In the genomic region with DNA sequence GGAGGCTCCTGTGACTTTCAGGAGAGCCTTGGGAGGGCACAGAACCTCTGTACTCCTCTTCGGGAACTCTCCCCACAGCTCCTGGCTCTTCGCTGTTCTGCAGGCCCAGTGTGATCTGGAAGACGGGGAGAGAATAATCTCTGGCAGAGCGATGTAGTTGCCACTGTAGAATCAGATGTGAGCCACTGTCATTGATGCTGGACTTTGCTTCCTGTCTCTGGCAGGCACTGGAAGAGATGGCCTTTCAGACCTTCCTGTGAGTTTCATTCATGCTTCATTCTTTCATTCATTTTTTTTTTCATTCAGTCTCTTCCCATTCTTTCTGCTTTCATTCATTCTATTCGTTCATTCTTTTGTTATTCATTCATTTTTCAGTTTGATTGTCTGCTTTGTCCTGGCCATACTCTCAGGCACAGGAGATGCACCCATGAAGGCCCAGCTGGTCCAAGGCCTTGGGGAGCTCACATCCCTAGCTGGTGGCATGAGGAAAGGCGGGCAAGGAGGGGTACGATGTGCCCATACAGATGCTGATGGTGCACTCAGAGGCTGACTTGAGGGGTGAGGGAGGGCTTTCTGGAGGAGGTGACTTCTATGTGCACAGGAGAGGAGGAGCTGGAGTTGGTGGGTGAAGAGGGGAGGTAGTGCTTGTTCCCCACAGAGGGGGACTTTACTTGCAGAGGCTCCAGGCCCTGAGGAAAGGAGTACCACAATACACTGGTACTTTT, we compare ENCODE assay signal across 25 cellular contexts. TPM values are rescaled to one million over a fixed set of nuclear protein-coding genes. Genes with fewer than 3 reads are reported as not detected.
A peak's percentile ranks its signal among the peaks of the same experiment; 100 is the strongest.
DNase-seq lines count a peak whose midpoint lies in the region; ATAC-seq, FAIRE-seq and TF ChIP-seq lines count a peak whose summit lies in the region.
"Had no signal": no experiment of that assay in that cellular context is flagged by ENCODE, and none has a peak within 500 bp of the region (broad histone marks: within the 10 kb centered on the region; RNA-seq: fewer than 3 reads in every experiment).

No MANE protein-coding gene starts in this region.

- CTCF ChIA-PET in activated CD8-positive, alpha-beta T cell treated with anti-CD3 and anti-CD28 coated beads for 36 hours (lab: Charles Lee): no interaction called here

- POLR2A ChIA-PET in activated CD8-positive, alpha-beta T cell treated with anti-CD3 and anti-CD28 coated beads for 36 hours (lab: Charles Lee): interaction anchor here (0.6 kb wide), 1 partner anchor 43 kb away, joined by 3 read pairs; no protein-coding TSS in a partner anchor

- H3K9me3 Mint-ChIP-seq in activated CD8-positive, alpha-beta T cell treated with anti-CD3 and anti-CD28 coated beads for 36 hours: no peaks in the 10 kb centered on the region
- H3K9me3 Mint-ChIP-seq: activated T-cell treated with anti-CD3 and anti-CD28 coated beads, Interleukin-2, amount 50 U/mL, for 24 hours had no signal

- no peaks in the 10 kb centered on the region for H3K27me3 ChIP-seq in DND-41 (ENCODE audit: insufficient read depth, low read length, poor library complexity)
- no peaks in the 10 kb centered on the region for H3K27me3 ChIP-seq in small intestine (ENCODE audit: control insufficient read depth in 2 of 2, insufficient read depth in 2 of 2, low read length in 2 of 2)
- H3K27me3 ChIP-seq: dorsolateral prefrontal cortex, heart right ventricle, thyroid gland had no signal

- no peak overlapping the region for H3K4me3 ChIP-seq in DND-41 (ENCODE audit: low read depth in 1 of 2, low read length in 2 of 2)
- no peak overlapping the region for H3K4me3 ChIP-seq in small intestine (ENCODE audit: low read depth in 1 of 2, low read length in 2 of 2)
- H3K4me3 ChIP-seq: dorsolateral prefrontal cortex, heart right ventricle, skin epidermis, thyroid gland had no signal

- peaks cover 95% of the 10 kb centered on the region for H4K20me1 ChIP-seq in DND-41 (ENCODE audit: insufficient read depth, low read length)

- H3K9me3 ChIP-seq in DND-41 (ENCODE audit: insufficient read depth, low read length, severe bottlenecking) (no peaks in the 10 kb centered on the region), small intestine (ENCODE audit: control insufficient read depth, low read depth) (no peaks in the 10 kb centered on the region)
- H3K9me3 ChIP-seq: heart right ventricle, thyroid gland had no signal

- no peak overlapping the region for H2AFZ ChIP-seq in DND-41 (ENCODE audit: low read depth, low read length)

- peaks cover 100% of the 10 kb centered on the region for H3K79me2 ChIP-seq in DND-41 (ENCODE audit: insufficient read depth, low read length)

- ATAC-seq in DND-41 (ENCODE audit: insufficient read depth, low read depth): no peak
- no peak for ATAC-seq in activated CD8-positive, alpha-beta T cell treated with anti-CD3 and anti-CD28 coated beads for 36 hours
- ATAC-seq in left lobe of liver: peak; percentile 55
- ATAC-seq in Right ventricle myocardium superior (ENCODE audit: poor library complexity): no peak
- no peak for ATAC-seq in HG02623 (IDR thresholded peaks at IDR 0.05; ENCODE audit: unreplicated experiment)
- ATAC-seq: heart right ventricle; left ventricle myocardium superior; stimulated activated naive CD8-positive, alpha-beta T cell treated with anti-CD3 and anti-CD28 coated beads, Interleukin-15, Interleukin-2, amounts not matched to agents 100 U/mL and 50 U/mL, for 24 hours had no signal

- H3K9ac ChIP-seq in DND-41 (ENCODE audit: low read depth, low read length): no peak overlapping the region

- peaks cover 22% of the 10 kb centered on the region for H3K36me3 ChIP-seq in DND-41 (ENCODE audit: insufficient read depth, low read length)
- H3K36me3 ChIP-seq in small intestine (ENCODE audit: control insufficient read depth in 2 of 2, insufficient read depth in 2 of 2, low read length in 2 of 2): no peaks in the 10 kb centered on the region
- H3K36me3 ChIP-seq: heart right ventricle, thyroid gland had no signal

- H3K4me1 ChIP-seq in DND-41 (ENCODE audit: insufficient read depth, low read length) (no peaks in the 10 kb centered on the region), small intestine (ENCODE audit: control insufficient read depth in 2 of 2, insufficient read depth in 1 of 2, low read depth in 1 of 2, low read length in 1 of 2) (peaks cover 2 to 12% of the 10 kb centered on the region in 2 donors)

- no peak for FAIRE-seq in small intestine (lab: Jason Lieb, UNC)

- DNase-seq in DND-41 (no peak), left lobe of liver (ENCODE audit: low spot score) (no peak), small intestine (peak; percentile 42), Right ventricle myocardium superior (no peak), NCI-H2196 (lab: John Stamatoyannopoulos, UW; ENCODE audit: unreplicated experiment) (no peak), NCI-H748 (lab: John Stamatoyannopoulos, UW; ENCODE audit: unreplicated experiment) (no peak)
- no peak for DNase-seq in activated CD8-positive, alpha-beta T cell treated with anti-CD3 and anti-CD28 coated beads for 36 hours
- DNase-seq: activated CD4-positive, CD25-positive, alpha-beta regulatory T cell; activated naive CD4-positive, alpha-beta T cell treated with Interleukin-2 at 50 U/mL for 16 hours; activated T-cell treated with anti-CD3 and anti-CD28 coated beads, Interleukin-2, amount 50 U/mL, for 24 hours; anterior cingulate cortex; caudate nucleus; dorsolateral prefrontal cortex; H7; heart right ventricle; left ventricle myocardium superior; MM.1S; NCI-H1417 treated with DMSO at 0.1 percent for 48 hours; NCI-H510A treated with DMSO at 0.1 percent for 48 hours; stimulated activated naive CD8-positive, alpha-beta T cell treated with anti-CD3 and anti-CD28 coated beads, Interleukin-15, Interleukin-2, amounts not matched to agents 100 U/mL and 50 U/mL, for 24 hours; T1000 had no signal

- TF ChIP-seq CTCF in DND-41 (IDR thresholded peaks at IDR 0.05; ENCODE audit: borderline replicate concordance, extremely low read depth, low read length, poor library complexity, severe bottlenecking): no peak
- TF ChIP-seq CTCF in activated CD8-positive, alpha-beta T cell treated with anti-CD3 and anti-CD28 coated beads for 36 hours (IDR thresholded peaks at IDR 0.05): no peak

- H3K27ac Mint-ChIP-seq in activated CD8-positive, alpha-beta T cell treated with anti-CD3 and anti-CD28 coated beads for 36 hours: peak overlapping the region; percentile 10
- H3K27ac Mint-ChIP-seq: activated T-cell treated with anti-CD3 and anti-CD28 coated beads, Interleukin-2, amount 50 U/mL, for 24 hours had no signal

- H3K27me3 Mint-ChIP-seq in activated CD8-positive, alpha-beta T cell treated with anti-CD3 and anti-CD28 coated beads for 36 hours: no peaks in the 10 kb centered on the region
- H3K27me3 Mint-ChIP-seq: activated T-cell treated with anti-CD3 and anti-CD28 coated beads, Interleukin-2, amount 50 U/mL, for 24 hours had no signal

- peaks cover 26% of the 10 kb centered on the region for H3K4me1 Mint-ChIP-seq in activated CD8-positive, alpha-beta T cell treated with anti-CD3 and anti-CD28 coated beads for 36 hours (ENCODE audit: low read depth)

- no peak overlapping the region for H3K4me3 Mint-ChIP-seq in activated CD8-positive, alpha-beta T cell treated with anti-CD3 and anti-CD28 coated beads for 36 hours
- H3K4me3 Mint-ChIP-seq: activated T-cell treated with anti-CD3 and anti-CD28 coated beads, Interleukin-2, amount 50 U/mL, for 24 hours had no signal

- H3K4me2 ChIP-seq in DND-41 (ENCODE audit: insufficient read depth, low read length): no peak overlapping the region

- WGBS in small intestine, 3 donors: 77 to 88% (median 80%) methylated on average over 7 of the region's 7 CpGs

- intact Hi-C loops in activated CD8-positive, alpha-beta T cell treated with anti-CD3 and anti-CD28 coated beads for 36 hours (cut with micrococcal nuclease): no loop called here
- intact Hi-C loops in Right ventricle myocardium superior (cut with DNase I): no loop called here

- H3K27ac ChIP-seq in DND-41 (ENCODE audit: low read length) (0 out of 2 replicates have a peak overlapping the region, but pooled peaks have one; percentile 6), small intestine (ENCODE audit: low read depth in 1 of 2, low read length in 1 of 2) (no peak overlapping the region)
- H3K27ac ChIP-seq: epithelial cell of prostate, heart right ventricle had no signal

- no peaks in the 10 kb centered on the region for H3K36me3 Mint-ChIP-seq in activated CD8-positive, alpha-beta T cell treated with anti-CD3 and anti-CD28 coated beads for 36 hours (ENCODE audit: low read depth)

RNA-seq across cellular contexts. Expression of a gene that starts 44.2 kb away (rescaled TPM):
- total RNA-seq in activated CD8-positive, alpha-beta T cell treated with anti-CD3 and anti-CD28 coated beads for 36 hours: 10 to 100 TPM; 37.6 to 38.5 TPM
- total RNA-seq in left lobe of liver (15.4 TPM), Right ventricle myocardium superior (11.1 TPM)
- polyA plus RNA-seq in small intestine: 10 to 100 TPM; 43.8 to 74.7 (median 43.9) TPM
